ENCODE assay signal across 13 cellular contexts in the genomic region with DNA sequence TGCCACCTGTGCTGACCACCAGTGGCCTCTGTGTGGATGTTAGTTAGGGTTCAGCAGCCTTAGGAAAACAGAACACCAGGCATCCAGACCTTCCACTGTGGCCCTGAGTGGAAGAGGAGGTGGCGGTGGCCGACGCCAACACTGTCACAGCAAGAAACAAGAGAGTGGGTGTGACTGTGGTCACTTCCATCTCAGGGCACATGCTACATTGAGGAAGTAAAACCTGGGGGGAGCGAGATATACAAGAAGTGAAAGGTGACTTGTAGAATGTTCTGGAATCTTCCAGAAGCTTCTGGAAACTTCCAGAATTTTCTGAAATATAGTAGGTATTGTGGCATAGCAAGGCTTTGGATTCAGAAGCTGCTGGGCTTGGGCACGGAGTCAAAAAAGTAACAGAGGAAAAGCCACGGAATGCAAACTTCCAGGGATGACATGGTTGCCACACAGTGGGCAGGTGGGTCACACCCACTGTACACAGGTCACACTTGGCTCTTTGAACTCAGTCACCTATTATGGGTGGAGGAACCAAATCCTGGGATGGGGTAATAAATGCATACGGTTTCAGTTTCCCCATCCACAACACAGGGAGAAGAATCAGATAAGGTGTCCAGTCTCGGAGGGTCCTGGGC. TPM values are rescaled to one million over a fixed set of nuclear protein-coding genes. Genes with fewer than 3 reads are reported as not detected.
DNase-seq lines count a peak whose midpoint lies in the region; ATAC-seq and TF ChIP-seq lines count a peak whose summit lies in the region.
"Had no signal": no experiment of that assay in that cellular context is flagged by ENCODE, and none has a peak within 500 bp of the region (broad histone marks: within the 10 kb centered on the region; RNA-seq: fewer than 3 reads in every experiment).

No MANE protein-coding gene starts in this region.

- H4K20me1 ChIP-seq in OCI-LY7 (ENCODE audit: insufficient read depth, low read length) (no peaks in the 10 kb centered on the region), osteoblast (ENCODE audit: insufficient read depth, low read length) (no peaks in the 10 kb centered on the region)

- POLR2A ChIA-PET in OCI-LY7 (lab: Charles Lee): no interaction called here

- H3K27me3 ChIP-seq in osteoblast (ENCODE audit: insufficient read depth, low read length): peaks cover 16% of the 10 kb centered on the region

- peaks cover 25% of the 10 kb centered on the region for H3K36me3 ChIP-seq in OCI-LY7 (ENCODE audit: insufficient read depth, low read length)
- no peaks in the 10 kb centered on the region for H3K36me3 ChIP-seq in osteoblast (ENCODE audit: insufficient read depth, low read length)

- H3K4me2 ChIP-seq in OCI-LY7 (ENCODE audit: low read length) (no peak overlapping the region), osteoblast (ENCODE audit: insufficient read depth, low read length) (no peak overlapping the region)
- H3K4me2 ChIP-seq: smooth muscle cell had no signal

- H2AFZ ChIP-seq in OCI-LY7 (ENCODE audit: low read length): no peak overlapping the region
- H2AFZ ChIP-seq in osteoblast (ENCODE audit: low read length): no peak overlapping the region

- H3K9me3 ChIP-seq in OCI-LY7 (ENCODE audit: low read length) (peaks cover 20% of the 10 kb centered on the region), osteoblast (ENCODE audit: low read depth, low read length) (no peaks in the 10 kb centered on the region)

- BruUV-seq in OCI-LY7 (replicated peaks; lab: Mats Ljungman, UMichigan): no TSS peak

- H3K9me2 ChIP-seq in OCI-LY7 (ENCODE audit: insufficient read depth, low read length): no peaks in the 10 kb centered on the region

- CTCF ChIA-PET in OCI-LY7 (lab: Charles Lee; ENCODE audit: unreplicated experiment): no interaction called here

- intact Hi-C loops in OCI-LY7 (cut with micrococcal nuclease; ENCODE audit: unreplicated experiment): no loop called here

- TF ChIP-seq CTCF in OCI-LY7 (conservative IDR thresholded peaks at IDR 0.05; ENCODE audit: low read length) (no peak), osteoblast (IDR thresholded peaks at IDR 0.05; ENCODE audit: extremely low read depth, low read depth, low read length) (no peak)

- H3K27ac ChIP-seq in OCI-LY7 (ENCODE audit: low read depth, low read length, poor library complexity, severe bottlenecking) (no peak overlapping the region), osteoblast (ENCODE audit: low read depth, low read length) (no peak overlapping the region)

- no peak overlapping the region for H3K4me3 ChIP-seq in OCI-LY7 (ENCODE audit: low read depth, low read length, poor library complexity, severe bottlenecking)
- no peak overlapping the region for H3K4me3 ChIP-seq in osteoblast (ENCODE audit: insufficient read depth, low read length)
- H3K4me3 ChIP-seq: smooth muscle cell had no signal

- peaks cover 37% of the 10 kb centered on the region for H3K4me1 ChIP-seq in OCI-LY7 (ENCODE audit: insufficient read depth, low read length, poor library complexity, severe bottlenecking)
- no peaks in the 10 kb centered on the region for H3K4me1 ChIP-seq in osteoblast (ENCODE audit: insufficient read depth, low read length)

- ATAC-seq in GM18868 (IDR thresholded peaks at IDR 0.05; ENCODE audit: unreplicated experiment): peak; percentile 54
- ATAC-seq in HG02798 (IDR thresholded peaks at IDR 0.05; ENCODE audit: poor library complexity, unreplicated experiment): peak; percentile 61
- no peak for ATAC-seq in GM18861 (IDR thresholded peaks at IDR 0.05; ENCODE audit: unreplicated experiment)

- DNase-seq in OCI-LY7 (ENCODE audit: low spot score) (peak; percentile 58), osteoblast (ENCODE audit: insufficient read length, low spot score, missing footprints) (peak; percentile 25), NCI-H1092 (lab: John Stamatoyannopoulos, UW) (no peak), kidney tubule cell (ENCODE audit: low spot score) (no peak)
- DNase-seq: EL, NCI-H510A had no signal

- H3K79me2 ChIP-seq in OCI-LY7 (ENCODE audit: insufficient read depth, low read depth, low read length): no peaks in the 10 kb centered on the region
- H3K79me2 ChIP-seq in osteoblast (ENCODE audit: insufficient read depth, low read length): no peaks in the 10 kb centered on the region

RNA-seq across cellular contexts. Expression of a gene that starts 24.3 kb away (rescaled TPM):
- 14.2 and 15.3 TPM in 2 replicates for total RNA-seq in OCI-LY7 (2014; rRNA removed; shearing (Covaris generic))
- total RNA-seq in OCI-LY7 (2022) (13.9 and 15.6 TPM in 2 replicates), osteoblast (0.29 and 0.72 TPM in 2 replicates)
- total RNA-seq: HT1080 had no signal

RNA-seq across cellular contexts. Expression of a gene that starts 43.0 kb away (rescaled TPM):
- total RNA-seq in OCI-LY7 (2014; rRNA removed; shearing (Covaris generic)): 0.10 TPM in 1 of 2 replicates, not detected in the other
- total RNA-seq in OCI-LY7 (2022) (0.52 TPM in 1 of 2 replicates, not detected in the other), osteoblast (12.4 and 14.8 TPM in 2 replicates)
- total RNA-seq: activated T-helper 1 cell treated with anti-CD3 and anti-CD28 coated beads, Interleukin-12 subunit alpha, Interleukin-12 subunit beta, Interleukin-2, Interleukin-4 antibody, amounts not matched to agents 30 ng/mL and 10 ng/mL and 1 ng/mL, durations not matched to agents 14 hours and 24 hours and 36 hours; HT1080; T-helper 1 cell treated with Interleukin-12 subunit alpha and Interleukin-12 subunit beta and Interleukin-4 antibody, amounts not matched to agents 30 ng/mL and 1 ng/mL, for 36 hours had no signal

Comparison
In these comparisons a context has a peak if more than half of its experiments do, and no peak if none do; other contexts are left out.
1. DNase-seq: peak in OCI-LY7 (single experiment) and osteoblast (single experiment); none in NCI-H1092 (single experiment) and kidney tubule cell (single experiment).